1 cellular context compared by ENCODE assay signal in genomic region chr2:195543902-195544894, GRCh38.
TF ChIP-seq lines count a peak whose summit lies in the region.

No MANE protein-coding gene starts in this region.

TF ChIP-seq in SK-N-SH, 30 proteins besides CTCF, POLR2A, EP300 and RAD21 (continued from another document):
- TF ChIP-seq USF1 (IDR thresholded peaks at IDR 0.05; ENCODE audit: borderline replicate concordance, low read depth) (no peak), MEF2A (IDR thresholded peaks at IDR 0.05; ENCODE audit: borderline replicate concordance, low read depth) (no peak), SIN3A (IDR thresholded peaks at IDR 0.05; ENCODE audit: borderline replicate concordance, low read depth, low read length) (no peak), SMC3 (IDR thresholded peaks at IDR 0.05; ENCODE audit: low read depth, low read length) (no peak), RFX5 (IDR thresholded peaks at IDR 0.05; ENCODE audit: low read length) (no peak), FOXM1 (IDR thresholded peaks at IDR 0.05; ENCODE audit: low read depth) (no peak), TAF1 (IDR thresholded peaks at IDR 0.05; ENCODE audit: borderline replicate concordance, low read depth, low read length) (no peak)
TF ChIP-seq in SK-N-SH: peak in this region for 3.
